1 cellular context compared by ENCODE assay signal in genomic region chr22:47738472-47739013, GRCh38.
TF ChIP-seq lines count a peak whose summit lies in the region.

No MANE protein-coding gene starts in this region.

TF ChIP-seq in SK-N-SH treated with all-trans-retinoic acid at 6 μM for 48 hours, 23 proteins besides CTCF, POLR2A, EP300 and RAD21 (continued from another document):
- TF ChIP-seq TCF4 (CRISPR knock-in tag; IDR thresholded peaks at IDR 0.05; ENCODE audit: borderline replicate concordance): no peak
- no peak for TF ChIP-seq ZNF565 (CRISPR knock-in tag; conservative IDR thresholded peaks at IDR 0.05; ENCODE audit: low read depth)
- no peak for TF ChIP-seq RARB (CRISPR knock-in tag; IDR thresholded peaks at IDR 0.05)
- TF ChIP-seq OSR1 (CRISPR knock-in tag; IDR thresholded peaks at IDR 0.05): no peak
- TF ChIP-seq CSDC2 (CRISPR knock-in tag; IDR thresholded peaks at IDR 0.05): no peak
- no peak for TF ChIP-seq ZC3H10 (CRISPR knock-in tag; IDR thresholded peaks at IDR 0.05)
- TF ChIP-seq GLIS3 (CRISPR knock-in tag; IDR thresholded peaks at IDR 0.05): no peak
- no peak for TF ChIP-seq TSHZ2 (CRISPR knock-in tag; IDR thresholded peaks at IDR 0.05)
- TF ChIP-seq ZFP30 (CRISPR knock-in tag; IDR thresholded peaks at IDR 0.05): no peak
- no peak for TF ChIP-seq ESRRG (CRISPR knock-in tag; IDR thresholded peaks at IDR 0.05)
- TF ChIP-seq BACH2 (CRISPR knock-in tag; IDR thresholded peaks at IDR 0.05; ENCODE audit: borderline replicate concordance): no peak
- TF ChIP-seq ISL1 (CRISPR knock-in tag; IDR thresholded peaks at IDR 0.05): no peak
- no peak for TF ChIP-seq ZNF70 (CRISPR knock-in tag; IDR thresholded peaks at IDR 0.05)
- TF ChIP-seq, protein P1, sequence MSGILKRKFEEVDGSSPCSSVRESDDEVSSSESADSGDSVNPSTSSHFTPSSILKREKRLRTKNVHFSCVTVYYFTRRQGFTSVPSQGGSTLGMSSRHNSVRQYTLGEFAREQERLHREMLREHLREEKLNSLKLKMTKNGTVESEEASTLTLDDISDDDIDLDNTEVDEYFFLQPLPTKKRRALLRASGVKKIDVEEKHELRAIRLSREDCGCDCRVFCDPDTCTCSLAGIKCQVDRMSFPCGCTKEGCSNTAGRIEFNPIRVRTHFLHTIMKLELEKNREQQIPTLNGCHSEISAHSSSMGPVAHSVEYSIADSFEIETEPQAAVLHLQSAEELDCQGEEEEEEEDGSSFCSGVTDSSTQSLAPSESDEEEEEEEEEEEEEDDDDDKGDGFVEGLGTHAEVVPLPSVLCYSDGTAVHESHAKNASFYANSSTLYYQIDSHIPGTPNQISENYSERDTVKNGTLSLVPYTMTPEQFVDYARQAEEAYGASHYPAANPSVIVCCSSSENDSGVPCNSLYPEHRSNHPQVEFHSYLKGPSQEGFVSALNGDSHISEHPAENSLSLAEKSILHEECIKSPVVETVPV (CRISPR knock-in tag; IDR thresholded peaks at IDR 0.05): no peak
- no peak for TF ChIP-seq PPARA (CRISPR knock-in tag; IDR thresholded peaks at IDR 0.05; ENCODE audit: borderline replicate concordance)
TF ChIP-seq in SK-N-SH treated with all-trans-retinoic acid at 6 μM for 48 hours: peak in this region for 0.
